Comparison of ENCODE assay signal across 10 cellular contexts in the genomic region with DNA sequence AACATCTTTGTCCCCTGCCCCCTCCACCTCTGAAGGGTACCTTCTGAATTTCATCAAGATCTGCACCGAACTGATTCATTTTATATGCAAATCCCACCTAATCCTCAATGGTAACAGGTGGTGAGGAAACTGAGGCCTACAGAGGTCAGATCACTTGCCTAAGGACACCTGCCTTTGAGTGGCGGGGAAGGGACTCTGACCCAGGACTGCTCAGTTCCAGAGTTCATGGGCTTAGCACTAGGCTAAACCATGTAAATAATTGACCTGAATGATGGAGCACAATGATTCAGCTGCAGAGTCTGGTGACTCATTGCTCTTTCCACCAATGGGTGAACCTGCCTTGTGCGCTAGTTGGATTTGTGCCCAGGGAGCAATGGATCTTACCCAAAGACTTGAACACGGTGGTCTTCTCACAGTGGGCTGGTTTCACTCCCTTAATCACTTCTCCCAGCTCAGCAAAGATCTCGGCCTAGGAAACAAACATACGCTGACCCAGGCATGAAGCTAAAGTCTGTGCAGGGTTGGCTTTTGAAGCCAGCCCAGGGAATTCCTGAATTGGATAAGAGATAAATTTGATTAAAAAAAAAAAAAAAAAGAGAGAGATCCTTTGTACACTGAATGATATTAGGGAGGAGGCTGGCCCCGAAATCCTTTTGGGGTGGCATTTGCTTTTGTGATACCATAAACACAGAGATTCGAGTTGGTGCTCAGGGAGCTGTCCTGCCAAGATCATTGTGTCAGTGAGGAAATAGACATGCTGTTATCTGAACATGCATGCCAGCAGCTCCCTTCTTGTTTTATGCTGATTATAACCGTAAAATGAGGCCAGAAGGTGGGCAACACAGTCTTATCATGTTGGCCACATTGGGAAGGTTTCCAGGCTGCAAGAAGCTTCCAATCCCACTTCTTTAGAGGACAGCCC. TPM values are rescaled to one million over a fixed set of nuclear protein-coding genes. Genes with fewer than 3 reads are reported as not detected.
DNase-seq lines count a peak whose midpoint lies in the region; ATAC-seq, FAIRE-seq and TF ChIP-seq lines count a peak whose summit lies in the region.
"Had no signal": no experiment of that assay in that cellular context is flagged by ENCODE, and none has a peak within 500 bp of the region (broad histone marks: within the 10 kb centered on the region; RNA-seq: fewer than 3 reads in every experiment).

No MANE protein-coding gene starts in this region.

- FAIRE-seq in keratinocyte (lab: Jason Lieb, UNC): peak; percentile 55

- intact Hi-C loops in HCT116 (cut with micrococcal nuclease): no loop called here

- no peak overlapping the region for H3K4me3 Mint-ChIP-seq in WTC11
- H3K4me3 Mint-ChIP-seq in endodermal cell: no peak overlapping the region

- POLR2A ChIA-PET in AG04450 (lab: Yijun Ruan, JAX): no interaction called here
- POLR2A ChIA-PET in HCT116 (lab: Charles Lee): no interaction called here
- POLR2A ChIA-PET in WTC11 (lab: Charles Lee): no interaction called here

- H3K9me1 ChIP-seq in keratinocyte (ENCODE audit: control insufficient read depth, extremely low read depth, insufficient read depth, low read length): no peaks in the 10 kb centered on the region

- peaks cover 8% of the 10 kb centered on the region for H3K27me3 ChIP-seq in AG04450 (ENCODE audit: control insufficient read depth, insufficient read depth, low read length)
- no peaks in the 10 kb centered on the region for H3K27me3 ChIP-seq in HCT116 (ENCODE audit: insufficient read depth, low read length)
- no peaks in the 10 kb centered on the region for H3K27me3 ChIP-seq in keratinocyte (ENCODE audit: control insufficient read depth, extremely low read depth, insufficient read depth, low read length)
- H3K27me3 ChIP-seq in Karpas-422 (ENCODE audit: low read length): no peaks in the 10 kb centered on the region
- H3K27me3 ChIP-seq in MM.1S (replicated peaks; ENCODE audit: insufficient read depth, low read length): no peaks in the 10 kb centered on the region
- no peaks in the 10 kb centered on the region for H3K27me3 ChIP-seq in endodermal cell (ENCODE audit: control insufficient read depth, insufficient read depth, low read length, poor library complexity, severe bottlenecking)

- DNase-seq in AG04450 (ENCODE audit: low read depth, low spot score) (peak; percentile 86), HCT116 (ENCODE audit: low read depth, low spot score) (peak; percentile 51), WTC11 (ENCODE audit: low spot score) (no peak), keratinocyte (ENCODE audit: low read depth, low spot score) (peak; percentile 52), Karpas-422 (no peak), NK-92 (lab: John Stamatoyannopoulos, UW; ENCODE audit: unreplicated experiment) (no peak), MM.1S (no peak), endodermal cell (no peak)

- H3K4me2 ChIP-seq in HCT116 (ENCODE audit: low read length) (peak overlapping the region; percentile 68), keratinocyte (ENCODE audit: control insufficient read depth, extremely low read depth, insufficient read depth, low read depth, low read length) (no peak overlapping the region), Karpas-422 (ENCODE audit: low read depth, low read length, poor library complexity, severe bottlenecking) (no peak overlapping the region), MM.1S (ENCODE audit: low read depth, low read length) (no peak overlapping the region)

- peaks cover 10 to 13% of the 10 kb centered on the region in 2 experiments for H3K4me1 ChIP-seq in HCT116 (ENCODE audit: control insufficient read depth in 1 of 2, insufficient read depth in 2 of 2, low read length in 2 of 2)
- H3K4me1 ChIP-seq in keratinocyte (ENCODE audit: control insufficient read depth, extremely low read depth, insufficient read depth, low read length): no peaks in the 10 kb centered on the region
- peaks cover 7% of the 10 kb centered on the region for H3K4me1 ChIP-seq in Karpas-422 (ENCODE audit: low read length)
- peaks cover 9% of the 10 kb centered on the region for H3K4me1 ChIP-seq in MM.1S (ENCODE audit: low read length)
- peaks cover 5% of the 10 kb centered on the region for H3K4me1 ChIP-seq in endodermal cell (ENCODE audit: control insufficient read depth, insufficient read depth, low read length)

- H2AFZ ChIP-seq in HCT116 (ENCODE audit: low read depth, low read length, poor library complexity, severe bottlenecking) (no peak overlapping the region), keratinocyte (ENCODE audit: control insufficient read depth, low read length) (no peak overlapping the region), Karpas-422 (ENCODE audit: low read length) (no peak overlapping the region), MM.1S (ENCODE audit: low read length) (no peak overlapping the region)

- H4K20me1 ChIP-seq in HCT116 (ENCODE audit: insufficient read depth) (no peaks in the 10 kb centered on the region), keratinocyte (ENCODE audit: control insufficient read depth, extremely low read depth, insufficient read depth, low read length) (no peaks in the 10 kb centered on the region), Karpas-422 (ENCODE audit: insufficient read depth, low read depth, low read length) (no peaks in the 10 kb centered on the region), MM.1S (ENCODE audit: insufficient read depth, low read length) (no peaks in the 10 kb centered on the region)

- CTCF ChIA-PET in AG04450 (lab: Charles Lee): interaction anchor here (0.6 to 1.9 kb wide), 6 partner anchors 11 to 348 kb away, joined by 3 to 8 read pairs (median 4); no protein-coding TSS in a partner anchor
- CTCF ChIA-PET in HCT116 (lab: Charles Lee): interaction anchor here (0.9 to 1.5 kb wide), 2 partner anchors 39 to 72 kb away, joined by 5 read pairs; no protein-coding TSS in a partner anchor
- CTCF ChIA-PET in WTC11 (lab: Charles Lee): interaction anchor here (1.1 to 1.6 kb wide), 2 partner anchors 8 to 17 kb away, joined by 3 to 4 read pairs; no protein-coding TSS in a partner anchor

- H3K9me3 Mint-ChIP-seq in WTC11: no peaks in the 10 kb centered on the region
- no peaks in the 10 kb centered on the region for H3K9me3 Mint-ChIP-seq in endodermal cell

- H3K79me2 ChIP-seq in HCT116 (ENCODE audit: insufficient read depth, low read length) (no peaks in the 10 kb centered on the region), keratinocyte (ENCODE audit: control insufficient read depth, insufficient read depth, low read length) (no peaks in the 10 kb centered on the region), Karpas-422 (ENCODE audit: low read length) (no peaks in the 10 kb centered on the region), MM.1S (ENCODE audit: low read length) (no peaks in the 10 kb centered on the region)

- H3K27ac Mint-ChIP-seq in WTC11: no peak overlapping the region
- no peak overlapping the region for H3K27ac Mint-ChIP-seq in endodermal cell

- no peak for TF ChIP-seq CTCF in AG04450 (IDR thresholded peaks at IDR 0.05; ENCODE audit: low read depth, low read length)
- no peak for TF ChIP-seq CTCF in HCT116 (IDR thresholded peaks at IDR 0.05 in 2 of 3, conservative IDR thresholded peaks at IDR 0.05 in 1 of 3; ENCODE audit: borderline replicate concordance in 1 of 3, insufficient read depth in 1 of 3, low read depth in 2 of 3, low read length in 2 of 3)
- TF ChIP-seq CTCF in WTC11 (IDR thresholded peaks at IDR 0.05): no peak
- no peak for TF ChIP-seq CTCF in keratinocyte (optimal IDR thresholded peaks at IDR 0.05 in 1 of 3, IDR thresholded peaks at IDR 0.05 in 1 of 3, conservative IDR thresholded peaks at IDR 0.05 in 1 of 3; ENCODE audit: extremely low read depth in 1 of 3, insufficient read depth in 2 of 3, low read length in 3 of 3)
- no peak for TF ChIP-seq CTCF in MM.1S (IDR thresholded peaks at IDR 0.05; ENCODE audit: low read length)
- no peak for TF ChIP-seq CTCF in endodermal cell (conservative IDR thresholded peaks at IDR 0.05)

- 0 out of 2 replicates have a peak, but pooled peaks cover 3% of the 10 kb centered on the region for H3K4me1 Mint-ChIP-seq in WTC11
- peaks cover 39% of the 10 kb centered on the region for H3K4me1 Mint-ChIP-seq in endodermal cell

- H3K27ac ChIP-seq in AG04450 (ENCODE audit: low read depth, low read length) (no peak overlapping the region), HCT116 (ENCODE audit: low read depth, low read length) (no peak overlapping the region), keratinocyte (ENCODE audit: control insufficient read depth, insufficient read depth, low read length) (no peak overlapping the region), Karpas-422 (ENCODE audit: low read length) (no peak overlapping the region), MM.1S (ENCODE audit: low read length) (no peak overlapping the region), endodermal cell (ENCODE audit: low read depth, low read length) (no peak overlapping the region)
- H3K27ac ChIP-seq: skin epidermis had no signal

- dilution Hi-C loops in keratinocyte (cut with MboI; ENCODE audit: extremely low pct_ligation_motif_present, low sequenced_read_pairs): no loop called here

- H3K9me3 ChIP-seq in AG04450 (ENCODE audit: control insufficient read depth, insufficient read depth, low read length) (no peaks in the 10 kb centered on the region), HCT116 (ENCODE audit: control insufficient read depth in 1 of 2, insufficient read depth in 1 of 2, low read depth in 1 of 2, low read length in 2 of 2) (no peaks in the 10 kb centered on the region), keratinocyte (ENCODE audit: control insufficient read depth, low read depth, low read length) (no peaks in the 10 kb centered on the region), Karpas-422 (ENCODE audit: low read length) (no peaks in the 10 kb centered on the region), MM.1S (replicated peaks; ENCODE audit: insufficient read depth, low read length) (no peaks in the 10 kb centered on the region), endodermal cell (ENCODE audit: control insufficient read depth, low read length) (no peaks in the 10 kb centered on the region)

- RAD21 ChIA-PET in HCT116 (lab: Charles Lee; ENCODE audit: low non-redundant PET in 1 of 2, low total read pairs in 2 of 2, uncharacterized antibody in 2 of 2, unreplicated experiment in 2 of 2): interaction anchor here in 1 of 2 experiments (0.8 kb wide), 1 partner anchor 72 kb away, joined by 4 read pairs; no protein-coding TSS in a partner anchor

- H3K9me2 ChIP-seq in HCT116 (ENCODE audit: insufficient read depth): no peaks in the 10 kb centered on the region
- H3K9me2 ChIP-seq in Karpas-422 (replicated peaks; ENCODE audit: insufficient read depth, low read length): no peaks in the 10 kb centered on the region
- H3K9me2 ChIP-seq in MM.1S (replicated peaks; ENCODE audit: insufficient read depth, low read length): no peaks in the 10 kb centered on the region

- ATAC-seq in HCT116: peak; percentile 95
- ATAC-seq in WTC11: no peak

- no peaks in the 10 kb centered on the region; the same call in 1 of the 2 replicates for H3K36me3 Mint-ChIP-seq in WTC11
- peaks cover 5% of the 10 kb centered on the region for H3K36me3 Mint-ChIP-seq in endodermal cell (ENCODE audit: low read depth)

- TF ChIP-seq POLR2A in HCT116 (IDR thresholded peaks at IDR 0.05; ENCODE audit: borderline replicate concordance, extremely low read depth, insufficient read depth, insufficient read length): no peak

- TF ChIP-seq RAD21 in HCT116 (IDR thresholded peaks at IDR 0.05; ENCODE audit: low read depth): no peak

- H3K4me3 ChIP-seq in AG04450 (ENCODE audit: low read depth, low read length): no peak overlapping the region
- H3K4me3 ChIP-seq in HCT116 (replicated peaks in 1 of 2; ENCODE audit: low read depth in 1 of 2, low read length in 2 of 2): no peak overlapping the region
- no peak overlapping the region for H3K4me3 ChIP-seq in keratinocyte (ENCODE audit: control insufficient read depth in 2 of 3, extremely low read depth in 1 of 3, insufficient read depth in 2 of 3, low read depth in 1 of 3, low read length in 3 of 3)
- no peak overlapping the region for H3K4me3 ChIP-seq in Karpas-422 (ENCODE audit: low read length)
- no peak overlapping the region for H3K4me3 ChIP-seq in MM.1S (ENCODE audit: low read length)
- H3K4me3 ChIP-seq in endodermal cell (ENCODE audit: low read length): no peak overlapping the region
- H3K4me3 ChIP-seq: skin epidermis had no signal

- H3K27me3 Mint-ChIP-seq in WTC11 (ENCODE audit: low read depth) (no peaks in the 10 kb centered on the region), endodermal cell (ENCODE audit: insufficient read depth) (peaks cover 2% of the 10 kb centered on the region)

- H3K36me3 ChIP-seq in HCT116 (ENCODE audit: control insufficient read depth in 1 of 2, insufficient read depth in 2 of 2, low read length in 2 of 2) (no peaks in the 10 kb centered on the region), keratinocyte (ENCODE audit: control insufficient read depth in 2 of 2, extremely low read depth in 1 of 2, insufficient read depth in 2 of 2, low read length in 2 of 2) (no peaks in the 10 kb centered on the region), Karpas-422 (ENCODE audit: insufficient read depth, low read length) (no peaks in the 10 kb centered on the region), MM.1S (replicated peaks; ENCODE audit: insufficient read depth, low read length) (no peaks in the 10 kb centered on the region), endodermal cell (ENCODE audit: control insufficient read depth, insufficient read depth, low read length) (no peaks in the 10 kb centered on the region)

- WGBS in endodermal cell (ENCODE audit: insufficient coverage in 1 of 2, insufficient read length in 1 of 2), 2 experiments: 89 to 90% methylated on average over 6 to 9 of the region's 9 CpGs

- H3K9ac ChIP-seq in HCT116 (ENCODE audit: low read length) (no peak overlapping the region), keratinocyte (ENCODE audit: control insufficient read depth, extremely low read depth, insufficient read depth, low read length) (no peak overlapping the region), Karpas-422 (ENCODE audit: low read length) (no peak overlapping the region), MM.1S (ENCODE audit: low read length) (no peak overlapping the region), endodermal cell (ENCODE audit: extremely low read depth, low read length, poor library complexity, severe bottlenecking) (no peak overlapping the region)

- BruUV-seq in HCT116 (replicated peaks; lab: Mats Ljungman, UMichigan): no TSS peak

- H3F3A ChIP-seq in MM.1S (ENCODE audit: insufficient read depth, low read length): no peaks in the 10 kb centered on the region

RNA-seq across cellular contexts. Expression of a gene that starts 17.0 kb away (rescaled TPM):
- polyA plus RNA-seq in AG04450 (2011; rRNA removed) (0.12 and 0.21 TPM in 2 replicates), keratinocyte (0.10 to 0.18 TPM (median 0.17 TPM) in 3 replicates)
- not detected in 2 replicates for polyA minus RNA-seq in AG04450 (2011; rRNA and poly(A)+ RNA removed)
- total RNA-seq in HCT116 (2021; ENCODE audit: unreplicated experiment) (4.9 TPM), WTC11 (2021) (12.7 to 14.9 TPM (median 12.9 TPM) in 3 replicates), endodermal cell (10 to 100 TPM; 14.2 to 21.0 TPM)
- 4.7 and 4.9 TPM in 2 replicates for polyA plus RNA-seq in HCT116 (2012)
- polyA plus RNA-seq in keratinocyte (2011; ENCODE audit: low read depth): 6.6 TPM
- 0.10 and 0.19 TPM in 2 replicates for polyA plus RNA-seq in keratinocyte (2011; cell fraction: cytosol; rRNA removed)
- 0.73 and 1.6 TPM in 2 replicates for polyA plus RNA-seq in keratinocyte (2011; cell fraction: nucleus; rRNA removed)
- polyA plus RNA-seq in keratinocyte (2012; ENCODE audit: low replicate concordance): 0.16 and 2.9 TPM in 2 replicates
- polyA minus RNA-seq in keratinocyte: 0.13 to 1.2 TPM in 2 of 3 replicates, not detected in the other
- polyA minus RNA-seq in keratinocyte (2011; cell fraction: cytosol; rRNA and poly(A)+ RNA removed): not detected
- 1.1 and 2.3 TPM in 2 replicates for polyA minus RNA-seq in keratinocyte (2011; cell fraction: nucleus; rRNA and poly(A)+ RNA removed)
- 6.8 and 7.1 TPM in 2 replicates for total RNA-seq in Karpas-422 (2014; rRNA removed; shearing (Covaris generic); ENCODE audit: low replicate concordance)
- 4.6 TPM for polyA plus RNA-seq in endodermal cell (2013, experiment 1 of 2)
- polyA plus RNA-seq in endodermal cell (2013, experiment 2 of 2): 3.7 TPM

RNA-seq across cellular contexts. Expression of a gene that starts 27.6 kb away (rescaled TPM):
- polyA plus RNA-seq in AG04450 (2011; rRNA removed) (0.01 TPM in 1 of 2 replicates, not detected in the other), keratinocyte (not detected in 3 replicates)
- not detected in 2 replicates for polyA minus RNA-seq in AG04450 (2011; rRNA and poly(A)+ RNA removed)
- total RNA-seq in HCT116 (2021; ENCODE audit: unreplicated experiment) (not detected), WTC11 (2021) (0.05 to 0.09 TPM (median 0.07 TPM) in 3 replicates), endodermal cell (1 to 10 TPM in 1 of 2 donors, under 1 TPM in 1; 0.90 to 1.6 TPM)
- 0.01 TPM in 1 of 2 replicates, not detected in the other for polyA plus RNA-seq in HCT116 (2012)
- polyA plus RNA-seq in keratinocyte (2011; ENCODE audit: low read depth): not detected
- not detected in 2 replicates for polyA plus RNA-seq in keratinocyte (2011; cell fraction: cytosol; rRNA removed)
- not detected in 2 replicates for polyA plus RNA-seq in keratinocyte (2011; cell fraction: nucleus; rRNA removed)
- polyA plus RNA-seq in keratinocyte (2012; ENCODE audit: low replicate concordance): 0.21 TPM in 1 of 2 replicates, not detected in the other
- not detected in 3 replicates for polyA minus RNA-seq in keratinocyte
- not detected for polyA minus RNA-seq in keratinocyte (2011; cell fraction: cytosol; rRNA and poly(A)+ RNA removed)
- polyA minus RNA-seq in keratinocyte (2011; cell fraction: nucleus; rRNA and poly(A)+ RNA removed): not detected in 2 replicates
- not detected in 2 replicates for total RNA-seq in Karpas-422 (2014; rRNA removed; shearing (Covaris generic); ENCODE audit: low replicate concordance)
- polyA plus RNA-seq in endodermal cell (2013, experiment 1 of 2): 0.14 TPM
- polyA plus RNA-seq in endodermal cell (2013, experiment 2 of 2): 0.21 TPM
- polyA plus RNA-seq: esophagus had no signal

RNA-seq across cellular contexts. Expression of a gene that starts 49.8 kb away (rescaled TPM):
- polyA plus RNA-seq in AG04450 (2011; rRNA removed) (not detected in 2 replicates), keratinocyte (not detected in 3 replicates)
- polyA minus RNA-seq in AG04450 (2011; rRNA and poly(A)+ RNA removed): not detected in 2 replicates
- total RNA-seq in HCT116 (2021; ENCODE audit: unreplicated experiment) (not detected), WTC11 (2021) (0.07 TPM in 1 of 3 replicates, not detected in the others), endodermal cell (not detected)
- not detected in 2 replicates for polyA plus RNA-seq in HCT116 (2012)
- not detected for polyA plus RNA-seq in keratinocyte (2011; ENCODE audit: low read depth)
- polyA plus RNA-seq in keratinocyte (2011; cell fraction: cytosol; rRNA removed): not detected in 2 replicates
- polyA plus RNA-seq in keratinocyte (2011; cell fraction: nucleus; rRNA removed): not detected in 2 replicates
- not detected in 2 replicates for polyA plus RNA-seq in keratinocyte (2012; ENCODE audit: low replicate concordance)
- not detected in 3 replicates for polyA minus RNA-seq in keratinocyte
- not detected for polyA minus RNA-seq in keratinocyte (2011; cell fraction: cytosol; rRNA and poly(A)+ RNA removed)
- polyA minus RNA-seq in keratinocyte (2011; cell fraction: nucleus; rRNA and poly(A)+ RNA removed): not detected in 2 replicates
- not detected in 2 replicates for total RNA-seq in Karpas-422 (2014; rRNA removed; shearing (Covaris generic); ENCODE audit: low replicate concordance)
- not detected for polyA plus RNA-seq in endodermal cell (2013, experiment 1 of 2)
- polyA plus RNA-seq in endodermal cell (2013, experiment 2 of 2): not detected

Comparison
In these comparisons a context has a peak if more than half of its experiments do, and no peak if none do; other contexts are left out.
1. DNase-seq: peak in AG04450 (single experiment), HCT116 (single experiment) and keratinocyte (single experiment); none in WTC11 (single experiment), Karpas-422 (single experiment), NK-92 (single experiment), MM.1S (single experiment) and endodermal cell (single experiment).